ENCODE assay signal across 1 cellular context in genomic region chr3:128427872-128428822, GRCh38.
TF ChIP-seq lines count a peak whose summit lies in the region.

No MANE protein-coding gene starts in this region.

TF ChIP-seq in GM23338, 12 proteins besides CTCF, POLR2A, EP300 and RAD21 (continued from another document):
- no peak for TF ChIP-seq ZNF462 (CRISPR knock-in tag; IDR thresholded peaks at IDR 0.05)
- no peak for TF ChIP-seq ZNF331 (CRISPR knock-in tag; IDR thresholded peaks at IDR 0.05; ENCODE audit: low read depth)
- no peak for TF ChIP-seq EZH2phosphoT487 (IDR thresholded peaks at IDR 0.05; ENCODE audit: unreplicated experiment)
- TF ChIP-seq JUNB (IDR thresholded peaks at IDR 0.05; ENCODE audit: unreplicated experiment) = no peak
